Comparison of ENCODE assay signal across 11 cellular contexts in genomic region chr18:48814490-48815181, GRCh38.
DNase-seq lines count a peak whose midpoint lies in the region; ATAC-seq, FAIRE-seq and TF ChIP-seq lines count a peak whose summit lies in the region.
"Had no signal": no experiment of that assay in that cellular context is flagged by ENCODE, and none has a peak within 500 bp of the region (broad histone marks: within the 10 kb centered on the region; RNA-seq: fewer than 3 reads in every experiment).

No MANE protein-coding gene starts in this region.

- H3K79me2 ChIP-seq in GM12878 (ENCODE audit: control insufficient read depth, insufficient read depth, low read length), result no peaks in the 10 kb centered on the region

- H3K9me3 Mint-ChIP-seq in CD14-positive monocyte (peaks cover 0 to 1% (median 0%) of the 10 kb centered on the region in 7 donors), natural killer cell (no peaks in the 10 kb centered on the region)

- H3K4me1 Mint-ChIP-seq in CD14-positive monocyte (peaks cover 31% of the 10 kb centered on the region), natural killer cell (peaks cover 66 to 81% of the 10 kb centered on the region in 2 donors)

- BruUV-seq in GM12878 (replicated peaks; lab: Mats Ljungman, UMichigan), result no TSS peak

- H3K4me3 Mint-ChIP-seq in CD14-positive monocyte (no peak overlapping the region), natural killer cell (peak overlapping the region; percentile 61)

- H3K4me1 ChIP-seq in Peyer's patch, result peaks cover 0 to 24% (median 3%) of the 10 kb centered on the region in 4 donors
- H3K4me1 ChIP-seq in GM12878 (ENCODE audit: control insufficient read depth, insufficient read depth, low read length), result peaks cover 33% of the 10 kb centered on the region
- H3K4me1 ChIP-seq: body of pancreas had no signal

- no peak for TF ChIP-seq POLR2A in Peyer's patch (IDR thresholded peaks at IDR 0.05)
- TF ChIP-seq POLR2A in GM12878 (IDR thresholded peaks at IDR 0.05; ENCODE audit: low read depth, low read length), result no peak

- no peak for TF ChIP-seq EP300 in GM12878 (IDR thresholded peaks at IDR 0.05; ENCODE audit: borderline replicate concordance in 1 of 2, control insufficient read depth in 1 of 2, low read depth in 2 of 2, low read length in 2 of 2)

- H3K27me3 ChIP-seq in Peyer's patch (no peaks in the 10 kb centered on the region), GM12878 (replicated peaks in 1 of 2; ENCODE audit: control insufficient read depth in 2 of 2, insufficient read depth in 2 of 2, low read length in 1 of 2) (no peaks in the 10 kb centered on the region)
- H3K27me3 ChIP-seq: body of pancreas, foreskin keratinocyte, upper lobe of left lung had no signal

- H3K27ac Mint-ChIP-seq in CD14-positive monocyte (peak overlapping the region; percentile 81 to 93 (median 91)), natural killer cell (peak overlapping the region; percentile 97 to 99)

- in situ Hi-C loops in GM12878 (cut with MboI), result loop anchor here (25.0 kb wide), 1 partner anchor 1473 kb away; the partner anchor contains the start of genes CXXC1 and MBD1

- peak overlapping the region; percentile 25; the same call in 1 of the 2 replicates for H2AFZ ChIP-seq in GM12878 (ENCODE audit: control insufficient read depth, low read depth, low read length)

- H3K4me3 ChIP-seq in Peyer's patch (no peak overlapping the region), GM12878 (no peak overlapping the region)
- H3K4me3 ChIP-seq: body of pancreas, upper lobe of left lung had no signal

- ATAC-seq in GM12878 (peak; percentile 53), natural killer cell (peak; percentile 58 to 66 (median 60))
- ATAC-seq: body of pancreas, foreskin keratinocyte had no signal

- H3K4me2 ChIP-seq in GM12878 (ENCODE audit: control insufficient read depth, insufficient read depth), result peak overlapping the region; percentile 34

- SMC1A ChIA-PET in GM12878 (lab: Charles Lee; ENCODE audit: uncharacterized antibody, unreplicated experiment), result interaction anchor here (1.0 to 12.6 kb wide), 10 partner anchors 12 to 674 kb away, joined by 3 to 129 read pairs (median 12); no protein-coding TSS in a partner anchor

- intact Hi-C loops in CD14-positive monocyte (cut with micrococcal nuclease) (loop anchor here in 1 of 2 donors (2.0 kb wide), 1 partner anchor 20 kb away; no protein-coding TSS in a partner anchor), GM12878 (cut with micrococcal nuclease; ENCODE audit: unreplicated experiment) (no loop called here), natural killer cell (cut with micrococcal nuclease) (loop anchor here (1.0 to 10.0 kb wide), 7 partner anchors 20 to 240 kb away; no protein-coding TSS in a partner anchor)

- DNase-seq in CD14-positive monocyte (ENCODE audit: low spot score), result no peak
- peak in 2 of 3 donors; percentile 14 to 25 for DNase-seq in Peyer's patch
- DNase-seq in GM12878 (ENCODE audit: low read depth, low spot score), result no peak
- peak; percentile 62 for DNase-seq in natural killer cell
- DNase-seq in DMS79 treated with DMSO at 0.1 percent for 48 hours (lab: John Stamatoyannopoulos, UW), result no peak
- DNase-seq in epidermal melanocyte (ENCODE audit: insufficient read length, low spot score), result no peak
- no peak for DNase-seq in urothelium cell line (ENCODE audit: low spot score)
- DNase-seq in nucleus accumbens (lab: John Stamatoyannopoulos, UW), result no peak
- DNase-seq: foreskin keratinocyte had no signal

- H3K9me3 ChIP-seq in Peyer's patch, result no peaks in the 10 kb centered on the region
- H3K9me3 ChIP-seq in GM12878 (replicated peaks; ENCODE audit: control insufficient read depth, insufficient read depth, low read length), result no peaks in the 10 kb centered on the region
- H3K9me3 ChIP-seq: body of pancreas, upper lobe of left lung had no signal

- H3K36me3 ChIP-seq in Peyer's patch, result no peaks in the 10 kb centered on the region
- 0 out of 4 replicates have a peak, but pooled peaks cover 0 to 1% of the 10 kb centered on the region in 2 experiments for H3K36me3 ChIP-seq in GM12878 (ENCODE audit: control insufficient read depth in 2 of 2, insufficient read depth in 2 of 2, low read length in 1 of 2)

- H4K20me1 ChIP-seq in GM12878 (ENCODE audit: control insufficient read depth, insufficient read depth), result no peaks in the 10 kb centered on the region

- TF ChIP-seq CTCF in CD14-positive monocyte (IDR thresholded peaks at IDR 0.05) (no peak), Peyer's patch (IDR thresholded peaks at IDR 0.05) (no peak), GM12878 (IDR thresholded peaks at IDR 0.05 in 2 of 3, conservative IDR thresholded peaks at IDR 0.05 in 1 of 3; ENCODE audit: control insufficient read depth in 2 of 3, extremely low read depth in 1 of 3, insufficient read depth in 1 of 3, low read depth in 3 of 3, low read length in 3 of 3) (no peak), natural killer cell (IDR thresholded peaks at IDR 0.05) (no peak)

- H3K27ac ChIP-seq in Peyer's patch (no peak overlapping the region), GM12878 (ENCODE audit: control insufficient read depth, insufficient read depth) (peak overlapping the region; percentile 35)
- H3K27ac ChIP-seq: body of pancreas, foreskin keratinocyte had no signal

- no peak for TF ChIP-seq RAD21 in GM12878 (IDR thresholded peaks at IDR 0.05; ENCODE audit: insufficient read depth, low read depth, low read length)

- POLR2A ChIA-PET in GM12878 (lab: Charles Lee), result interaction anchor here (1.1 to 3.9 kb wide), 8 partner anchors 13 to 53 kb away, joined by 3 to 31 read pairs (median 8); no protein-coding TSS in a partner anchor

- no peak overlapping the region for H3K9ac ChIP-seq in GM12878 (ENCODE audit: control insufficient read depth, insufficient read depth, low read length)

- FAIRE-seq in GM12878 (lab: Jason Lieb, UNC) (no peak), urothelium cell line (lab: Jason Lieb, UNC) (no peak)

- H3K36me3 Mint-ChIP-seq in CD14-positive monocyte (peaks cover 27 to 34% of the 10 kb centered on the region in 2 donors), natural killer cell (no peaks in the 10 kb centered on the region)

- CTCF ChIA-PET in GM12878 (lab: Yijun Ruan, JAX), result interaction anchor here (1.1 to 2.6 kb wide), 4 partner anchors 13 to 114 kb away, joined by 3 to 16 read pairs (median 6); no protein-coding TSS in a partner anchor

- peaks cover 0 to 7% (median 0%) of the 10 kb centered on the region in 3 donors for H3K27me3 Mint-ChIP-seq in CD14-positive monocyte (ENCODE audit: low read depth in 3 of 3)
- no peaks in the 10 kb centered on the region for H3K27me3 Mint-ChIP-seq in natural killer cell (ENCODE audit: low read depth in 2 of 2)

- RAD21 ChIA-PET in GM12878 (lab: Charles Lee; ENCODE audit: unreplicated experiment), result interaction anchor here (0.6 to 7.3 kb wide), 9 partner anchors 13 to 133 kb away, joined by 3 to 61 read pairs (median 9); no protein-coding TSS in a partner anchor

- WGBS in GM12878 (ENCODE audit: insufficient coverage, insufficient replicate concordance, low lambda C conversion rate, missing lambda C conversion rate), result 35% methylated on average over 5 of the region's 5 CpGs

TF ChIP-seq in GM12878, 131 proteins besides CTCF, POLR2A, EP300 and RAD21:
- TF ChIP-seq STAT3 (IDR thresholded peaks at IDR 0.05; ENCODE audit: low read depth, low read length) (no peak), ATF7 (IDR thresholded peaks at IDR 0.05; ENCODE audit: low read depth) (0 out of 2 replicates have a peak, but pooled peaks have one; percentile 13), ELK1 (IDR thresholded peaks at IDR 0.05; ENCODE audit: low read depth, low read length) (no peak), EED (IDR thresholded peaks at IDR 0.05; ENCODE audit: low read depth) (no peak), NR2F1 (conservative IDR thresholded peaks at IDR 0.05) (0 out of 2 replicates have a peak, but pooled peaks have one; percentile 20), ZNF24 (IDR thresholded peaks at IDR 0.05) (peak; percentile 54; the same call in 1 of the 2 replicates)

Comparison
In these comparisons a context has a peak if more than half of its experiments do, and no peak if none do; other contexts are left out.
1. DNase-seq: peak in Peyer's patch (2 of 3) and natural killer cell (single experiment); none in CD14-positive monocyte (single experiment), GM12878 (single experiment), DMS79 treated with DMSO at 0.1 percent for 48 hours (single experiment), epidermal melanocyte (single experiment), urothelium cell line (single experiment) and nucleus accumbens (0 of 56).